In genomic region chr16:29783094-29783953, GRCh38 we compare ENCODE assay signal across 6 cellular contexts. TPM values are rescaled to one million over a fixed set of nuclear protein-coding genes. Genes with fewer than 3 reads are reported as not detected.
"Had no signal": no experiment of that assay in that cellular context is flagged by ENCODE, and none has a peak within 500 bp of the region (broad histone marks: within the 10 kb centered on the region; RNA-seq: fewer than 3 reads in every experiment).

No MANE protein-coding gene starts in this region.

RNA-seq across cellular contexts. Expression of gene ZG16, which starts 5.3 kb away (rescaled TPM):
- total RNA-seq: activated B cell treated with CpG ODN at 0.5 μM for 24 hours; activated CD4-positive, alpha-beta T cell treated with anti-CD3 and anti-CD28 coated beads for 36 hours; esophagus squamous epithelium; gastroesophageal sphincter; lung microvascular endothelial cell; temporal lobe had no signal
